15 cellular contexts compared by ENCODE assay signal in the genomic region with DNA sequence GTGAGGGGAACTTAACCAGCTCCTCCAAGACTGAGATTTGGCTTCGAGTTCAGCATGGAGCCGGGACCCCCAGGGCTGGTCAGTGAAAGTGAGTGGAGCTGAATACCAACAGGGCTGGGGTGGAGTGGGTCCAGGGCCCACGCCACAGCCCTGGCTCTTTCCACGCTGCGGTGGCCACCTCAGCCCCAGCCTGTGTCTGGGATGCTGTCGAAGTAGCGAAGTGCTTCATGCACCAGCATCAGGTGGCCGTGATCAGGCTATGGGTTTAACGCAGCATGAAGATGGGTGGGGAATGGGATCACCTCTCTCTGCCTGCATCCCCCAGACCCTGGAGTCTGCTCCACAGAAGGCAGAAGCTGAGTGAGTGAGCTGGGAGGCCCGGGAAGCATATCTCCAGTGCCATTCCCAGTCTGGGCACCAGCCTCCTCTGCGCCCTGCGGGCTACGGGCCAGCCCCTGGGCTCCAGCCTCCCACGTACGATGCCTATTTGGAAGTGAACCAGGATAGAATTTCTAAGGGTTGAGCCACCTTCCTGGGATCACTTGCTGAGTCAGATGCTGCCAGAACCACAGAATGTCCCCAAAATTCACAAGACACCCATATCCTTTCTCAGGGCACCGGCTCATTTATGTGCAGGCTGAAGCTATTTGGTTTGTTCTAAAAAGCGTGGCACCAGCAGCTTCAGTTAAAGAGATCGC.
DNase-seq lines count a peak whose midpoint lies in the region; ATAC-seq and TF ChIP-seq lines count a peak whose summit lies in the region.
"Had no signal": no experiment of that assay in that cellular context is flagged by ENCODE, and none has a peak within 500 bp of the region (broad histone marks: within the 10 kb centered on the region; RNA-seq: fewer than 3 reads in every experiment).

No MANE protein-coding gene starts in this region.

- H3K36me3 ChIP-seq in PC-3 (ENCODE audit: low read depth, low read length), result no peaks in the 10 kb centered on the region
- H3K36me3 ChIP-seq in psoas muscle (ENCODE audit: insufficient read depth in 1 of 2, low read depth in 1 of 2), result no peaks in the 10 kb centered on the region
- H3K36me3 ChIP-seq: lower lobe of right lung had no signal

- H4K20me1 ChIP-seq in PC-3 (ENCODE audit: low read length), result no peaks in the 10 kb centered on the region

- peaks cover 3 to 8% of the 10 kb centered on the region in 2 donors for H3K4me1 Mint-ChIP-seq in effector memory CD8-positive, alpha-beta T cell (ENCODE audit: low read depth in 2 of 2)

- peak; percentile 47 for DNase-seq in Daoy (ENCODE audit: low read depth)
- DNase-seq in PC-3, result peak; percentile 61
- peak in 1 of 3 experiments; percentile 20 for DNase-seq in effector memory CD8-positive, alpha-beta T cell
- peak in 1 of 2 donors; percentile 49 for DNase-seq in psoas muscle
- DNase-seq in activated gamma-delta T cell (lab: John Stamatoyannopoulos, UW), result no peak
- no peak for DNase-seq in dermis blood vessel endothelial cell
- DNase-seq: lower lobe of right lung; MM.1S; stimulated activated CD4-positive, alpha-beta T cell treated with anti-CD3 and anti-CD28 coated beads, Interleukin-12 subunit alpha, Interleukin-12 subunit beta, amount 100 ng/mL, for 4 hours had no signal

- intact Hi-C loops in PC-3 (cut with micrococcal nuclease), result no loop called here
- intact Hi-C loops in psoas muscle (cut with DNase I), result no loop called here

- H3K4me3 Mint-ChIP-seq in effector memory CD8-positive, alpha-beta T cell, result no peak overlapping the region
- H3K4me3 Mint-ChIP-seq: activated T-cell treated with anti-CD3 and anti-CD28 coated beads, Interleukin-2, amount 50 U/mL, for 72 hours had no signal

- 63 to 86% (median 64%) methylated on average over 18 of the region's 18 CpGs for WGBS in psoas muscle, 3 donors

- no peak overlapping the region for H3K9ac ChIP-seq in PC-3 (ENCODE audit: low read length)

- H3K27ac ChIP-seq in PC-3 (ENCODE audit: low read length) (peak overlapping the region; percentile 20; the same call in 1 of the 2 replicates), psoas muscle (no peak overlapping the region)
- H3K27ac ChIP-seq: lower lobe of right lung had no signal

- TF ChIP-seq CTCF in PC-3 (conservative IDR thresholded peaks at IDR 0.05; ENCODE audit: low read depth, low read length) (no peak), psoas muscle (IDR thresholded peaks at IDR 0.05) (no peak)

- H3K9me2 ChIP-seq in PC-3 (replicated peaks; ENCODE audit: low read length), result no peaks in the 10 kb centered on the region

- H3K27ac Mint-ChIP-seq in effector memory CD8-positive, alpha-beta T cell, result peak overlapping the region in 1 of 2 donors; percentile 98
- H3K27ac Mint-ChIP-seq: activated T-cell treated with anti-CD3 and anti-CD28 coated beads, Interleukin-2, amount 50 U/mL, for 72 hours had no signal

- peaks cover 42% of the 10 kb centered on the region for H3K36me3 Mint-ChIP-seq in effector memory CD8-positive, alpha-beta T cell (ENCODE audit: insufficient read depth)

- peaks cover 7 to 22% of the 10 kb centered on the region in 2 donors for H3K9me3 Mint-ChIP-seq in effector memory CD8-positive, alpha-beta T cell

- H3K27me3 ChIP-seq in PC-3 (ENCODE audit: low read length), result no peaks in the 10 kb centered on the region
- H3K27me3 ChIP-seq in psoas muscle (ENCODE audit: insufficient read depth in 3 of 3, low read length in 2 of 3), result no peaks in the 10 kb centered on the region

- no peak overlapping the region for H2AFZ ChIP-seq in PC-3 (ENCODE audit: low read length)

- no peaks in the 10 kb centered on the region for H3K79me2 ChIP-seq in PC-3 (ENCODE audit: low read length)

- peaks cover 11 to 13% of the 10 kb centered on the region in 2 donors for H3K27me3 Mint-ChIP-seq in effector memory CD8-positive, alpha-beta T cell
- H3K27me3 Mint-ChIP-seq: B cell had no signal

- H3K4me3 ChIP-seq in PC-3 (ENCODE audit: low read length) (no peak overlapping the region), psoas muscle (no peak overlapping the region)
- H3K4me3 ChIP-seq: lower lobe of right lung had no signal

- POLR2A ChIA-PET in PC-3 (lab: Charles Lee; ENCODE audit: unreplicated experiment), result no interaction called here

- peaks cover 26% of the 10 kb centered on the region for H3K4me1 ChIP-seq in PC-3 (ENCODE audit: insufficient read depth, low read length)
- no peaks in the 10 kb centered on the region for H3K4me1 ChIP-seq in psoas muscle

- H3K9me3 ChIP-seq in PC-3 (ENCODE audit: low read length) (no peaks in the 10 kb centered on the region), psoas muscle (no peaks in the 10 kb centered on the region)
- H3K9me3 ChIP-seq: lower lobe of right lung had no signal

- BruUV-seq in PC-3 (replicated peaks; lab: Mats Ljungman, UMichigan), result no TSS peak

- ATAC-seq in PC-3 (peak; percentile 60), psoas muscle (peak; percentile 55 to 64 (median 58)), GM18520 (IDR thresholded peaks at IDR 0.05; ENCODE audit: unreplicated experiment) (no peak), SK-N-SH treated with all-trans-retinoic acid at 6 μM for 48 hours (no peak)
- ATAC-seq in effector memory CD8-positive, alpha-beta T cell (replicated peaks), result peak; percentile 9
- ATAC-seq: HCT116, lower lobe of right lung, Right ventricle myocardium inferior had no signal

- H3K4me2 ChIP-seq in PC-3 (ENCODE audit: low read length), result peak overlapping the region; percentile 48; the same call in 1 of the 2 replicates

- CTCF ChIA-PET in PC-3 (lab: Charles Lee), result no interaction called here

- H3F3A ChIP-seq in PC-3 (ENCODE audit: low read length, unreplicated experiment), result no peaks in the 10 kb centered on the region

TF ChIP-seq in SK-N-SH treated with all-trans-retinoic acid at 6 μM for 48 hours, 23 proteins besides CTCF, POLR2A, EP300 and RAD21 (continues in another document):
- TF ChIP-seq ZC3H10 (CRISPR knock-in tag; IDR thresholded peaks at IDR 0.05), result no peak
- TF ChIP-seq, protein P1, sequence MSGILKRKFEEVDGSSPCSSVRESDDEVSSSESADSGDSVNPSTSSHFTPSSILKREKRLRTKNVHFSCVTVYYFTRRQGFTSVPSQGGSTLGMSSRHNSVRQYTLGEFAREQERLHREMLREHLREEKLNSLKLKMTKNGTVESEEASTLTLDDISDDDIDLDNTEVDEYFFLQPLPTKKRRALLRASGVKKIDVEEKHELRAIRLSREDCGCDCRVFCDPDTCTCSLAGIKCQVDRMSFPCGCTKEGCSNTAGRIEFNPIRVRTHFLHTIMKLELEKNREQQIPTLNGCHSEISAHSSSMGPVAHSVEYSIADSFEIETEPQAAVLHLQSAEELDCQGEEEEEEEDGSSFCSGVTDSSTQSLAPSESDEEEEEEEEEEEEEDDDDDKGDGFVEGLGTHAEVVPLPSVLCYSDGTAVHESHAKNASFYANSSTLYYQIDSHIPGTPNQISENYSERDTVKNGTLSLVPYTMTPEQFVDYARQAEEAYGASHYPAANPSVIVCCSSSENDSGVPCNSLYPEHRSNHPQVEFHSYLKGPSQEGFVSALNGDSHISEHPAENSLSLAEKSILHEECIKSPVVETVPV (CRISPR knock-in tag; IDR thresholded peaks at IDR 0.05), result no peak
- TF ChIP-seq, protein P2, sequence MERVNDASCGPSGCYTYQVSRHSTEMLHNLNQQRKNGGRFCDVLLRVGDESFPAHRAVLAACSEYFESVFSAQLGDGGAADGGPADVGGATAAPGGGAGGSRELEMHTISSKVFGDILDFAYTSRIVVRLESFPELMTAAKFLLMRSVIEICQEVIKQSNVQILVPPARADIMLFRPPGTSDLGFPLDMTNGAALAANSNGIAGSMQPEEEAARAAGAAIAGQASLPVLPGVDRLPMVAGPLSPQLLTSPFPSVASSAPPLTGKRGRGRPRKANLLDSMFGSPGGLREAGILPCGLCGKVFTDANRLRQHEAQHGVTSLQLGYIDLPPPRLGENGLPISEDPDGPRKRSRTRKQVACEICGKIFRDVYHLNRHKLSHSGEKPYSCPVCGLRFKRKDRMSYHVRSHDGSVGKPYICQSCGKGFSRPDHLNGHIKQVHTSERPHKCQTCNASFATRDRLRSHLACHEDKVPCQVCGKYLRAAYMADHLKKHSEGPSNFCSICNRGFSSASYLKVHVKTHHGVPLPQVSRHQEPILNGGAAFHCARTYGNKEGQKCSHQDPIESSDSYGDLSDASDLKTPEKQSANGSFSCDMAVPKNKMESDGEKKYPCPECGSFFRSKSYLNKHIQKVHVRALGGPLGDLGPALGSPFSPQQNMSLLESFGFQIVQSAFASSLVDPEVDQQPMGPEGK (CRISPR knock-in tag; IDR thresholded peaks at IDR 0.05; ENCODE audit: borderline replicate concordance), result no peak
- no peak for TF ChIP-seq SNAI2 (CRISPR knock-in tag; IDR thresholded peaks at IDR 0.05)
- no peak for TF ChIP-seq ZFP3 (CRISPR knock-in tag; IDR thresholded peaks at IDR 0.05)
- no peak for TF ChIP-seq ISL1 (CRISPR knock-in tag; IDR thresholded peaks at IDR 0.05)
- TF ChIP-seq, protein P3, sequence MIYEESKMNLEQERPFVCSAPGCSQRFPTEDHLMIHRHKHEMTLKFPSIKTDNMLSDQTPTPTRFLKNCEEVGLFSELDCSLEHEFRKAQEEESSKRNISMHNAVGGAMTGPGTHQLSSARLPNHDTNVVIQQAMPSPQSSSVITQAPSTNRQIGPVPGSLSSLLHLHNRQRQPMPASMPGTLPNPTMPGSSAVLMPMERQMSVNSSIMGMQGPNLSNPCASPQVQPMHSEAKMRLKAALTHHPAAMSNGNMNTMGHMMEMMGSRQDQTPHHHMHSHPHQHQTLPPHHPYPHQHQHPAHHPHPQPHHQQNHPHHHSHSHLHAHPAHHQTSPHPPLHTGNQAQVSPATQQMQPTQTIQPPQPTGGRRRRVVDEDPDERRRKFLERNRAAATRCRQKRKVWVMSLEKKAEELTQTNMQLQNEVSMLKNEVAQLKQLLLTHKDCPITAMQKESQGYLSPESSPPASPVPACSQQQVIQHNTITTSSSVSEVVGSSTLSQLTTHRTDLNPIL (CRISPR knock-in tag; IDR thresholded peaks at IDR 0.05; ENCODE audit: low read depth), result no peak
- TF ChIP-seq BACH2 (CRISPR knock-in tag; IDR thresholded peaks at IDR 0.05; ENCODE audit: borderline replicate concordance), result no peak
- no peak for TF ChIP-seq ZFP30 (CRISPR knock-in tag; IDR thresholded peaks at IDR 0.05)
- TF ChIP-seq ARNTL (CRISPR knock-in tag; IDR thresholded peaks at IDR 0.05; ENCODE audit: borderline replicate concordance, low read depth), result no peak
- TF ChIP-seq, protein P4, sequence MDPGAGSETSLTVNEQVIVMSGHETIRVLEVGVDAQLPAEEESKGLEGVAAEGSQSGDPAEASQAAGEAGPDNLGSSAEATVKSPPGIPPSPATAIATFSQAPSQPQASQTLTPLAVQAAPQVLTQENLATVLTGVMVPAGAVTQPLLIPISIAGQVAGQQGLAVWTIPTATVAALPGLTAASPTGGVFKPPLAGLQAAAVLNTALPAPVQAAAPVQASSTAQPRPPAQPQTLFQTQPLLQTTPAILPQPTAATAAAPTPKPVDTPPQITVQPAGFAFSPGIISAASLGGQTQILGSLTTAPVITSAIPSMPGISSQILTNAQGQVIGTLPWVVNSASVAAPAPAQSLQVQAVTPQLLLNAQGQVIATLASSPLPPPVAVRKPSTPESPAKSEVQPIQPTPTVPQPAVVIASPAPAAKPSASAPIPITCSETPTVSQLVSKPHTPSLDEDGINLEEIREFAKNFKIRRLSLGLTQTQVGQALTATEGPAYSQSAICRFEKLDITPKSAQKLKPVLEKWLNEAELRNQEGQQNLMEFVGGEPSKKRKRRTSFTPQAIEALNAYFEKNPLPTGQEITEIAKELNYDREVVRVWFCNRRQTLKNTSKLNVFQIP (CRISPR knock-in tag; IDR thresholded peaks at IDR 0.05; ENCODE audit: borderline replicate concordance, low read depth), result no peak

Comparison
In these comparisons a context has a peak if more than half of its experiments do, and no peak if none do; other contexts are left out.
1. DNase-seq: peak in Daoy (single experiment) and PC-3 (single experiment); none in activated gamma-delta T cell (single experiment) and dermis blood vessel endothelial cell (single experiment).
2. ATAC-seq: peak in PC-3 (single experiment), effector memory CD8-positive, alpha-beta T cell (single experiment) and psoas muscle (4 of 4); none in GM18520 (single experiment) and SK-N-SH treated with all-trans-retinoic acid at 6 μM for 48 hours (single experiment).